In the genomic region with DNA sequence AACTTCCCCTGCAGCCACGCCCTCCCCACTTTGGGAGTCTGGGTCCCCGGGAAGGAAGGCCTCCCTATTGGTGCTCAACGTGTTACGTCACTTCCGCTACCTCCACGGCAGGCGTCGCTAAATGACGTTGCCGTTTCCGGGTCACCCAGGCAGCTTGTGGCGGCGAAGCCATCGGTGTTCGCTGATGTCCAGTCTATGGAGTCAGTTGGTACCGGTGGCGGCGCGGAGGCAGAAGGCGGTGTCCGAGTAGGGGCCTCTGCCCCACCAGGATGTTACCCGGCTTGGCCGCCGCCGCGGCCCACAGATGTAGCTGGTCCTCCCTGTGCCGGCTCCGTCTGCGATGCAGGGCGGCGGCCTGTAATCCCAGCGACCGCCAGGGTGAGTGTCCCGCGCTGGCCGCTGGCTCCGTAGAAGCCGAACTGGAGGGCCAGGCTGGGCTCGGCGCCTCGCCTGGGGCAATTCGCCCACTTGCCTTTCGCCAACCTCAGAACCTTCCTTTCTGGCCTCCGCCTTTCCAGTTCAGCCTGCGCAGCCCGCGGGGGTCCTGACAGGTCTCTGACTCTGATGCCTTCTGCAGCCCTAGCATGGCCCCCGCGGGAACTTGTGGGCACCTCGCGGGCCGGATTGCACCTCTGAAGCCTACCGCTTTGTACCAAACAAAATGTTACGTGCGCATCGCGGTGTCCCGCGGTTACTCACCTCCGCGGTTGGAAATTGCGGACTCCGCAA, we compare ENCODE assay signal across 8 cellular contexts. TPM values are rescaled to one million over a fixed set of nuclear protein-coding genes. Genes with fewer than 3 reads are reported as not detected.
DNase-seq lines count a peak whose midpoint lies in the region; ATAC-seq and TF ChIP-seq lines count a peak whose summit lies in the region.

A gene (plus strand): TSS at position 148 of the 729 bp plus-strand sequence. CDS start 122 bp downstream, at position 270.

- CTCF ChIA-PET in PC-3 (lab: Charles Lee) = no interaction called here

- H3K4me3 ChIP-seq in Jurkat, Clone E6-1 (ENCODE audit: low read length) = peak within 1 kb of the TSS; percentile 87
- H3K4me3 ChIP-seq in PC-3 (ENCODE audit: low read length) (peak within 1 kb of the TSS; percentile 98), mucosa of rectum (ENCODE audit: low read length in 2 of 2) (peak within 1 kb of the TSS; percentile 79 to 91)

- POLR2A ChIA-PET in PC-3 (lab: Charles Lee; ENCODE audit: unreplicated experiment) = no interaction called here

- H3K9me3 ChIP-seq in PC-3 (ENCODE audit: low read length) (no peaks in the 10 kb centered on the region), mucosa of rectum (ENCODE audit: control insufficient read depth in 2 of 2, low read length in 2 of 2) (no peaks in the 10 kb centered on the region)

- H3K27ac ChIP-seq in PC-3 (ENCODE audit: low read length) (peak within 1 kb of the TSS; percentile 32), mucosa of rectum (ENCODE audit: low read depth in 2 of 2, low read length in 2 of 2) (peak within 1 kb of the TSS; percentile 69 to 70)

- H3K27me3 ChIP-seq in PC-3 (ENCODE audit: low read length) (no peaks in the 10 kb centered on the region), mucosa of rectum (ENCODE audit: control insufficient read depth in 2 of 2, insufficient read depth in 2 of 2, low read length in 2 of 2) (no peaks in the 10 kb centered on the region)

- TF ChIP-seq POLR2A in erythroblast (IDR thresholded peaks at IDR 0.05; ENCODE audit: low read length) = peak; percentile 95

- H3K79me2 ChIP-seq in PC-3 (ENCODE audit: low read length) = peaks cover 39% of the 10 kb centered on the region

- intact Hi-C loops in PC-3 (cut with micrococcal nuclease) = loop anchor here (5.0 kb wide), 2 partner anchors 57 to 422 kb away; no protein-coding TSS in a partner anchor

- no peaks in the 10 kb centered on the region for H3K9me2 ChIP-seq in PC-3 (replicated peaks; ENCODE audit: low read length)

- ATAC-seq in GM21619 (IDR thresholded peaks at IDR 0.05; ENCODE audit: unreplicated experiment) = peak; percentile 98
- peak; percentile 83 for ATAC-seq in PC-3

- H3K36me3 ChIP-seq in PC-3 (ENCODE audit: low read depth, low read length) (no peaks in the 10 kb centered on the region), mucosa of rectum (ENCODE audit: control insufficient read depth in 2 of 2, insufficient read depth in 2 of 2, low read length in 2 of 2) (no peaks in the 10 kb centered on the region)

- TF ChIP-seq CTCF in PC-3 (conservative IDR thresholded peaks at IDR 0.05; ENCODE audit: low read depth, low read length) = no peak; the same call in 1 of the 2 replicates

- TSS peak; percentile 62 for BruUV-seq in PC-3 (replicated peaks; lab: Mats Ljungman, UMichigan)

- no peaks in the 10 kb centered on the region for H4K20me1 ChIP-seq in PC-3 (ENCODE audit: low read length)

- peak within 1 kb of the TSS; percentile 95 for H2AFZ ChIP-seq in PC-3 (ENCODE audit: low read length)

- peak within 1 kb of the TSS; percentile 97 for H3K4me2 ChIP-seq in PC-3 (ENCODE audit: low read length)

- H3K4me1 ChIP-seq in PC-3 (ENCODE audit: insufficient read depth, low read length) (peaks cover 15% of the 10 kb centered on the region), mucosa of rectum (ENCODE audit: control insufficient read depth in 2 of 2, insufficient read depth in 2 of 2, low read length in 2 of 2) (peaks cover 7 to 16% of the 10 kb centered on the region in 2 donors)

- no peaks in the 10 kb centered on the region for H3F3A ChIP-seq in PC-3 (ENCODE audit: low read length, unreplicated experiment)

- DNase-seq in DMS53 treated with DMSO at 0.1 percent for 48 hours (lab: John Stamatoyannopoulos, UW; ENCODE audit: unreplicated experiment) (peak; percentile 97), PC-3 (peak; percentile 91), activated T-cell treated with anti-CD3 and anti-CD28 coated beads for 48 hours (ENCODE audit: low read depth) (peak; percentile 86), erythroblast (lab: John Stamatoyannopoulos, UW) (peak; percentile 96 to 97)
- DNase-seq in Jurkat, Clone E6-1 (ENCODE audit: low read depth, low spot score) = peak; percentile 91
- DNase-seq in stimulated activated CD8-positive, alpha-beta memory T cell treated with anti-CD3 and anti-CD28 coated beads, Interleukin-4, amount 100 ng/mL, for 48 hours = peak; percentile 93

- H3K9ac ChIP-seq in PC-3 (ENCODE audit: low read length) = peak within 1 kb of the TSS; percentile 87
- H3K9ac ChIP-seq in mucosa of rectum (ENCODE audit: low read depth in 1 of 2, low read length in 2 of 2) = peak within 1 kb of the TSS; percentile 81 to 91

RNA-seq across cellular contexts. Expression of the gene that starts here (rescaled TPM):
- polyA plus RNA-seq in Jurkat, Clone E6-1 (2012; ENCODE audit: insufficient read depth, insufficient read length) = 33.9 TPM
- 32.4 and 32.7 TPM in 2 replicates for total RNA-seq in PC-3 (2014; rRNA removed)

Comparison
In these comparisons a context has a peak if more than half of its experiments do, and no peak if none do; other contexts are left out.
1. Peak in every context shown above with its lines: DNase-seq, ATAC-seq, H3K4me3 ChIP-seq and H3K27ac ChIP-seq.